ENCODE assay signal across 19 cellular contexts in the genomic region with DNA sequence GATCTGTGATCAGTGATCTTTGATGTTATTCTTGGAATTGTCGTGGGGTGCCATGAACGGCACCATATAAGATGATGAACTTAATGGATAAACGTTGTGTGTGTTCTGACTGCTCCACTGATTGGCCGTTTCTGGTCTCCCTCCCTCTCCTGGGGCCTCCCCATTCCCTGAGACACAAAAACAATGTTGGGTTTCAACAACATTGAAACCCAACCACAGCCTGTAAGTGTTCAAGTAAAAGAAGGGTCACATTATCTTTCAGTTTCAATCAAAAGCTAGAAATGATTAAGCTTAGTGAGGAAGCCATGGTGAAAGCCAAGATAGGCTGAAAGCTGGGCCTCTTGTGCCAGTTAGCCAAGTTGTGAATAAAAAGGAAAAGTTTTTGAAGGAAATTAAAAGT. TPM values are rescaled to one million over a fixed set of nuclear protein-coding genes. Genes with fewer than 3 reads are reported as not detected.
DNase-seq lines count a peak whose midpoint lies in the region; ATAC-seq, FAIRE-seq and TF ChIP-seq lines count a peak whose summit lies in the region.
"Had no signal": no experiment of that assay in that cellular context is flagged by ENCODE, and none has a peak within 500 bp of the region (broad histone marks: within the 10 kb centered on the region; RNA-seq: fewer than 3 reads in every experiment).

No MANE protein-coding gene starts in this region.

- peaks cover 12% of the 10 kb centered on the region for H3K9me3 Mint-ChIP-seq in activated T-cell treated with anti-CD3 and anti-CD28 coated beads, Interleukin-2, amount 50 U/mL, for 4 hours
- peaks cover 7% of the 10 kb centered on the region for H3K9me3 Mint-ChIP-seq in activated T-cell treated with anti-CD3 and anti-CD28 coated beads, Interleukin-2, amount 50 U/mL, for 24 hours

- BruUV-seq in GM12878 (replicated peaks; lab: Mats Ljungman, UMichigan), result no TSS peak

- H3K4me3 Mint-ChIP-seq in activated T-cell treated with anti-CD3 and anti-CD28 coated beads, Interleukin-2, amount 50 U/mL, for 4 hours, result no peak overlapping the region
- no peak overlapping the region for H3K4me3 Mint-ChIP-seq in activated T-cell treated with anti-CD3 and anti-CD28 coated beads, Interleukin-2, amount 50 U/mL, for 24 hours
- H3K4me3 Mint-ChIP-seq: activated naive CD8-positive, alpha-beta T cell; dendritic cell treated with granulocyte-macrophage colony-stimulating factor and Interleukin-4, amounts not matched to agents 40 ng/mL and 50 ng/mL, for 4 days had no signal

- CTCF ChIA-PET in GM12878 (lab: Yijun Ruan, JAX), result interaction anchor here (0.6 to 1.2 kb wide), 3 partner anchors 21 to 563 kb away, joined by 3 read pairs; no protein-coding TSS in a partner anchor

- H3K27me3 ChIP-seq in GM12878 (replicated peaks in 1 of 2; ENCODE audit: control insufficient read depth in 2 of 2, insufficient read depth in 2 of 2, low read length in 1 of 2) (peaks cover 3 to 7% of the 10 kb centered on the region in 2 experiments; a peak in 3 of 4 replicates), esophagus muscularis mucosa (peaks cover 0 to 100% (median 20%) of the 10 kb centered on the region in 4 donors)
- H3K27me3 ChIP-seq: testis had no signal

- H3K36me3 Mint-ChIP-seq in activated T-cell treated with anti-CD3 and anti-CD28 coated beads, Interleukin-2, amount 50 U/mL, for 4 hours (ENCODE audit: insufficient read depth), result no peaks in the 10 kb centered on the region
- H3K36me3 Mint-ChIP-seq in activated T-cell treated with anti-CD3 and anti-CD28 coated beads, Interleukin-2, amount 50 U/mL, for 24 hours (ENCODE audit: low read depth), result no peaks in the 10 kb centered on the region
- H3K36me3 Mint-ChIP-seq: activated naive CD8-positive, alpha-beta T cell had no signal

- TF ChIP-seq POLR2A in GM12878 (IDR thresholded peaks at IDR 0.05; ENCODE audit: low read depth, low read length) (no peak), esophagus muscularis mucosa (IDR thresholded peaks at IDR 0.05; ENCODE audit: low read depth) (no peak)

- H3K79me2 ChIP-seq in GM12878 (ENCODE audit: control insufficient read depth, insufficient read depth, low read length), result no peaks in the 10 kb centered on the region

- no peaks in the 10 kb centered on the region for H4K20me1 ChIP-seq in GM12878 (ENCODE audit: control insufficient read depth, insufficient read depth)

- peak overlapping the region; percentile 55; the same call in 1 of the 2 replicates for H3K4me2 ChIP-seq in GM12878 (ENCODE audit: control insufficient read depth, insufficient read depth)

- ATAC-seq in activated T-cell treated with anti-CD3 and anti-CD28 coated beads, Interleukin-2, amount 50 U/mL, for 4 hours, result peak; percentile 74 to 82
- ATAC-seq in GM21717 (IDR thresholded peaks at IDR 0.05; ENCODE audit: unreplicated experiment) (peak; percentile 89), HG03108 (IDR thresholded peaks at IDR 0.05; ENCODE audit: unreplicated experiment) (peak; percentile 88), GM12878 (peak; percentile 91)

- H3K27ac ChIP-seq in GM12878 (ENCODE audit: control insufficient read depth, insufficient read depth), result no peak overlapping the region
- no peak overlapping the region for H3K27ac ChIP-seq in esophagus muscularis mucosa (replicated peaks in 1 of 4)
- H3K27ac ChIP-seq: testis had no signal

- no peak for TF ChIP-seq RAD21 in GM12878 (IDR thresholded peaks at IDR 0.05; ENCODE audit: insufficient read depth, low read depth, low read length)

- H3K27me3 Mint-ChIP-seq in activated T-cell treated with anti-CD3 and anti-CD28 coated beads, Interleukin-2, amount 50 U/mL, for 4 hours (ENCODE audit: low read depth), result peaks cover 63% of the 10 kb centered on the region
- peaks cover 86% of the 10 kb centered on the region for H3K27me3 Mint-ChIP-seq in activated T-cell treated with anti-CD3 and anti-CD28 coated beads, Interleukin-2, amount 50 U/mL, for 24 hours

- H3K36me3 ChIP-seq in GM12878 (ENCODE audit: control insufficient read depth in 2 of 2, insufficient read depth in 2 of 2, low read length in 1 of 2) (no peaks in the 10 kb centered on the region), esophagus muscularis mucosa (no peaks in the 10 kb centered on the region)

- TF ChIP-seq CTCF in GM12878 (IDR thresholded peaks at IDR 0.05 in 2 of 3, conservative IDR thresholded peaks at IDR 0.05 in 1 of 3; ENCODE audit: control insufficient read depth in 2 of 3, extremely low read depth in 1 of 3, insufficient read depth in 1 of 3, low read depth in 3 of 3, low read length in 3 of 3) (no peak), esophagus muscularis mucosa (IDR thresholded peaks at IDR 0.05) (no peak)

- intact Hi-C loops in GM12878 (cut with micrococcal nuclease; ENCODE audit: unreplicated experiment) (no loop called here), esophagus muscularis mucosa (cut with DNase I) (no loop called here)

- DNase-seq in activated T-cell treated with anti-CD3 and anti-CD28 coated beads, Interleukin-2, amount 50 U/mL, for 4 hours, result no peak
- DNase-seq in activated T-cell treated with anti-CD3 and anti-CD28 coated beads, Interleukin-2, amount 50 U/mL, for 24 hours, result no peak
- DNase-seq in GM12878 (ENCODE audit: low read depth, low spot score) (peak; percentile 15), OCI-M1 (lab: John Stamatoyannopoulos, UW) (no peak), HPDE6-E6E7 (ENCODE audit: extremely low spot score) (no peak), esophagus muscularis mucosa (ENCODE audit: extremely low spot score) (no peak)
- DNase-seq: DMS79, NCI-H2227 treated with DMSO at 0.1 percent for 48 hours, posterior cingulate gyrus, RPMI8226, testis had no signal

- H3K4me1 Mint-ChIP-seq in activated T-cell treated with anti-CD3 and anti-CD28 coated beads, Interleukin-2, amount 50 U/mL, for 4 hours (ENCODE audit: low read depth), result peaks cover 2% of the 10 kb centered on the region
- H3K4me1 Mint-ChIP-seq in activated T-cell treated with anti-CD3 and anti-CD28 coated beads, Interleukin-2, amount 50 U/mL, for 24 hours (ENCODE audit: low read depth), result peaks cover 16% of the 10 kb centered on the region

- no peak overlapping the region for H3K27ac Mint-ChIP-seq in activated T-cell treated with anti-CD3 and anti-CD28 coated beads, Interleukin-2, amount 50 U/mL, for 24 hours
- H3K27ac Mint-ChIP-seq: activated naive CD8-positive, alpha-beta T cell; dendritic cell treated with granulocyte-macrophage colony-stimulating factor and Interleukin-4, amounts not matched to agents 40 ng/mL and 50 ng/mL, for 4 days had no signal

- POLR2A ChIA-PET in GM12878 (lab: Charles Lee), result no interaction called here

- no peaks in the 10 kb centered on the region; the same call in 2 of the 3 replicates for H3K9me3 ChIP-seq in GM12878 (replicated peaks; ENCODE audit: control insufficient read depth, insufficient read depth, low read length)
- peaks cover 0 to 11% (median 3%) of the 10 kb centered on the region in 4 donors for H3K9me3 ChIP-seq in esophagus muscularis mucosa
- H3K9me3 ChIP-seq: testis had no signal

- peak; percentile 65 for FAIRE-seq in GM12878 (lab: Jason Lieb, UNC)
- FAIRE-seq: H1 had no signal

- H2AFZ ChIP-seq in GM12878 (ENCODE audit: control insufficient read depth, low read depth, low read length), result no peak overlapping the region

- WGBS in GM12878 (ENCODE audit: insufficient coverage, insufficient replicate concordance, low lambda C conversion rate, missing lambda C conversion rate), result 10% methylated on average over 4 of the region's 4 CpGs
- WGBS in esophagus muscularis mucosa, result 67% methylated on average over 4 of the region's 4 CpGs

- no peak for TF ChIP-seq EP300 in GM12878 (IDR thresholded peaks at IDR 0.05; ENCODE audit: borderline replicate concordance in 1 of 2, control insufficient read depth in 1 of 2, low read depth in 2 of 2, low read length in 2 of 2)
- TF ChIP-seq EP300 in esophagus muscularis mucosa (IDR thresholded peaks at IDR 0.05), result no peak

- H3K9ac ChIP-seq in GM12878 (ENCODE audit: control insufficient read depth, insufficient read depth, low read length), result no peak overlapping the region

- H3K4me3 ChIP-seq in GM12878, result no peak overlapping the region
- H3K4me3 ChIP-seq in esophagus muscularis mucosa, result no peak overlapping the region
- H3K4me3 ChIP-seq: lung, testis had no signal

- RAD21 ChIA-PET in GM12878 (lab: Charles Lee; ENCODE audit: unreplicated experiment), result no interaction called here

- in situ Hi-C loops in GM12878 (cut with MboI), result no loop called here

- H3K4me1 ChIP-seq in GM12878 (ENCODE audit: control insufficient read depth, insufficient read depth, low read length) (peaks cover 4% of the 10 kb centered on the region), esophagus muscularis mucosa (no peaks in the 10 kb centered on the region)
- H3K4me1 ChIP-seq: testis had no signal

- SMC1A ChIA-PET in GM12878 (lab: Charles Lee; ENCODE audit: uncharacterized antibody, unreplicated experiment), result interaction anchor here (0.6 to 1.4 kb wide), 2 partner anchors 35 to 1584 kb away, joined by 3 to 4 read pairs; no protein-coding TSS in a partner anchor

TF ChIP-seq in GM12878, 131 proteins besides CTCF, POLR2A, EP300 and RAD21 (continues in another document):
- TF ChIP-seq CHD4 (IDR thresholded peaks at IDR 0.05), result no peak
- TF ChIP-seq IKZF2 (IDR thresholded peaks at IDR 0.05), result 0 out of 4 replicates have a peak, but pooled peaks of 1 of the 2 experiments have one; percentile 12
- no peak for TF ChIP-seq GABPA (IDR thresholded peaks at IDR 0.05; ENCODE audit: low read depth)

RNA-seq across cellular contexts. Expression of a gene that starts 19.5 kb away (rescaled TPM):
- total RNA-seq in activated T-cell treated with anti-CD3 and anti-CD28 coated beads, Interleukin-2, amount 50 U/mL, for 4 hours, result not detected
- not detected in 2 replicates for total RNA-seq in GM12878 (2013; cell fraction: nucleolus; rRNA removed)
- not detected in 2 replicates for total RNA-seq in GM12878 (2014; rRNA removed)
- total RNA-seq in GM12878 (2014; rRNA removed; fragmentation: Illumina TruSeq; extraction: Trizol), result not detected in 2 replicates
- total RNA-seq in GM12878 (2021), result not detected in 2 replicates
- polyA plus RNA-seq in GM12878 (2011; ENCODE audit: low read depth), result not detected
- not detected in 2 replicates for polyA plus RNA-seq in GM12878 (2011; rRNA removed)
- polyA plus RNA-seq in GM12878 (2011; cell fraction: cytosol; rRNA removed), result not detected in 2 replicates
- not detected in 2 replicates for polyA plus RNA-seq in GM12878 (2011; cell fraction: nucleus; rRNA removed)
- polyA plus RNA-seq in GM12878 (2012), result not detected in 2 replicates
- not detected in 2 replicates for polyA plus RNA-seq in GM12878 (2014; fragmentation: Illumina TruSeq; extraction: Trizol)
- polyA plus RNA-seq in GM12878 (2014; fragmentation: Nextera tagmentation; extraction: Ambion mirVana), result not detected
- not detected in 2 replicates for polyA plus RNA-seq in GM12878 (2014; rRNA removed)
- not detected for polyA plus RNA-seq in GM12878 (2016; fragmentation: Nextera tagmentation; extraction: Ambion mirVana)
- polyA minus RNA-seq in GM12878 (2011; rRNA and poly(A)+ RNA removed), result not detected in 2 replicates
- polyA minus RNA-seq in GM12878 (2011; cell fraction: cytosol; rRNA and poly(A)+ RNA removed), result not detected in 2 replicates
- polyA minus RNA-seq in GM12878 (2011; cell fraction: nucleus; rRNA and poly(A)+ RNA removed), result not detected in 2 replicates
- total RNA-seq in esophagus muscularis mucosa, result under 1 TPM in 1 of 4 donors, not detected in 3; 0.06 TPM
- total RNA-seq: A673, glomerular endothelial cell, H1 had no signal
- polyA plus RNA-seq: H1 had no signal
